In the genomic region with DNA sequence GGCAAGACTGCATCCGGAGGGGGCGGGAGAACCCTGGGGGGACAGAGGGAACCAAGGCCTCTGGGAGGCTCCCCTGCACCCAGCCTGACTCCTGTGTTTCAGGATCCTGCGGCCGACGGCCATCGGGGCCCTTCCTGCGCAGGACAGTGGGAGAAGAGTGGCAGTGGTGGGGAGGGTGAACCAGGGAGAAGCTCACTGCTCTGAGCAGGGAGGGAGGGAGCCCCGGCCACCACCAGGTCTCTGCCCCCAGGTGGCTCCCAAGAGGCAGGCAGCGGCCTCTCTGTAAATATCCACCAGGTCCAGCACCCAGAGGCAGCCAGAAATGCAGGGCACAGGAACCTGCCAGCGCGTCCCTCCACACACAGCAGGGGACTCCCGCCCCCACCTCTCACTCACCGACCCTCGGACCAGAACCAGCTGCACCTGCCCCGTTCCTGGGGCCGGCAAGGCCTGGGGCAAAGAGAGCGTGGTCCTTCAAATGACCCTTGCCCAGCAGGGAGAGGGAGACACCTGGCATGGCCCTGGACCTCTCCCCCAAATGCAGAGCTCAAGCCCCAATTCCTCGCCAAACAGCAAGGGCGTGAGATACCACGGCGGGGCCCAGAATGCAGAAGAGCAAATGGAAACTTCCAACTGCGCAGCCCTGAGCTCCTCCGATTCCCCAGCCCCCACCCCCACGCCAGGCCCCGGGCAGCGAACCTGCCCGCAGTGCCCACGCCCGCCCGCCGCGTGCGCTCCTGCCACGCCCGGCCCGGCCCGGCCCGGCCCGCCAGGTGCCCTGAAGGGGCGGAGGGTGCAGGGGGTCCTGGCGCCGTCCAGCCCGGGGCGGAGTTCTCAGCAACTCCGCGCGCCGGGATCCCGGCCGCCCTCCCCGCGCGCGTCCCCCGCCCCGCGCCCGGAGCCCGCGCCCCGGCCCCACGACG, we compare ENCODE assay signal across 8 cellular contexts.
DNase-seq lines count a peak whose midpoint lies in the region; FAIRE-seq and TF ChIP-seq lines count a peak whose summit lies in the region.

No MANE protein-coding gene starts in this region.

- H3K36me3 Mint-ChIP-seq in stimulated activated naive CD8-positive, alpha-beta T cell treated with anti-CD3 and anti-CD28 coated beads, Interleukin-15, Interleukin-2, amounts not matched to agents 100 ng/mL and 50 ng/mL, for 24 hours (ENCODE audit: low read depth) = no peaks in the 10 kb centered on the region

- no peak for FAIRE-seq in D721Med (lab: Jason Lieb, UNC)

- peaks cover 9% of the 10 kb centered on the region for H3K4me1 Mint-ChIP-seq in stimulated activated naive CD8-positive, alpha-beta T cell treated with anti-CD3 and anti-CD28 coated beads, Interleukin-15, Interleukin-2, amounts not matched to agents 100 ng/mL and 50 ng/mL, for 24 hours (ENCODE audit: low read depth)

- peak overlapping the region; percentile 68 for H3K4me3 Mint-ChIP-seq in stimulated activated naive CD8-positive, alpha-beta T cell treated with anti-CD3 and anti-CD28 coated beads, Interleukin-15, Interleukin-2, amounts not matched to agents 100 ng/mL and 50 ng/mL, for 24 hours

- no peaks in the 10 kb centered on the region for H3K9me3 Mint-ChIP-seq in stimulated activated naive CD8-positive, alpha-beta T cell treated with anti-CD3 and anti-CD28 coated beads, Interleukin-15, Interleukin-2, amounts not matched to agents 100 ng/mL and 50 ng/mL, for 24 hours

- in situ Hi-C loops in astrocyte of the spinal cord (cut with HindIII; ENCODE audit: low sequenced_read_pairs) = no loop called here

- no peak overlapping the region for H3K4me3 ChIP-seq in astrocyte of the spinal cord (ENCODE audit: low read depth, low read length)

- H3K27me3 Mint-ChIP-seq in stimulated activated naive CD8-positive, alpha-beta T cell treated with anti-CD3 and anti-CD28 coated beads, Interleukin-15, Interleukin-2, amounts not matched to agents 100 ng/mL and 50 ng/mL, for 24 hours = peaks cover 50% of the 10 kb centered on the region

- H3K27ac Mint-ChIP-seq in stimulated activated naive CD8-positive, alpha-beta T cell treated with anti-CD3 and anti-CD28 coated beads, Interleukin-15, Interleukin-2, amounts not matched to agents 100 ng/mL and 50 ng/mL, for 24 hours = no peak overlapping the region

- TF ChIP-seq CTCF in astrocyte of the spinal cord (IDR thresholded peaks at IDR 0.05; ENCODE audit: low read depth, low read length) = peak; percentile 20
- no peak for TF ChIP-seq CTCF in D721Med (IDR thresholded peaks at IDR 0.05; ENCODE audit: insufficient read depth, missing control alignments)

- peak; percentile 36 for DNase-seq in ELR (ENCODE audit: low read depth)
- DNase-seq in RKO (ENCODE audit: low spot score) = peak; percentile 32
- DNase-seq in astrocyte of the spinal cord (ENCODE audit: low read depth, low spot score) = no peak
- peak; percentile 56 for DNase-seq in kidney tubule cell (ENCODE audit: low spot score)
- DNase-seq in D721Med (ENCODE audit: insufficient read length, low spot score) = no peak
- no peak for DNase-seq in GF-D8 (lab: John Stamatoyannopoulos, UW)
- no peak for DNase-seq in amniotic stem cell (lab: John Stamatoyannopoulos, UW)

Comparison
In these comparisons a context has a peak if more than half of its experiments do, and no peak if none do; other contexts are left out.
1. DNase-seq: peak in ELR (single experiment), RKO (single experiment) and kidney tubule cell (single experiment); none in astrocyte of the spinal cord (single experiment), D721Med (single experiment), GF-D8 (single experiment) and amniotic stem cell (single experiment).